ENCODE assay signal across 17 cellular contexts in genomic region chr12:78683031-78683430, GRCh38.
"Had no signal": no experiment of that assay in that cellular context is flagged by ENCODE, and none has a peak within 500 bp of the region (broad histone marks: within the 10 kb centered on the region; RNA-seq: fewer than 3 reads in every experiment).

No MANE protein-coding gene starts in this region.

- H3K4me1 ChIP-seq: esophagus squamous epithelium, heart left ventricle, tibial artery had no signal

- H3K27me3 Mint-ChIP-seq: activated CD4-positive, alpha-beta T cell treated with anti-CD3 and anti-CD28 coated beads, Interleukin-2, amount 10 ng/mL, durations not matched to agents 24 days and 14 days; memory B cell; progenitor cell of endocrine pancreas had no signal

- H3K27ac ChIP-seq: esophagus squamous epithelium, heart left ventricle, tibial artery had no signal

- H3K9me3 ChIP-seq: esophagus squamous epithelium, heart left ventricle, tibial artery had no signal

- H3K9me3 Mint-ChIP-seq: activated CD4-positive, alpha-beta T cell treated with anti-CD3 and anti-CD28 coated beads, Interleukin-2, amount 10 ng/mL, durations not matched to agents 24 days and 14 days; memory B cell had no signal

- H3K4me1 Mint-ChIP-seq: activated CD4-positive, alpha-beta T cell treated with anti-CD3 and anti-CD28 coated beads, Interleukin-2, amount 10 ng/mL, durations not matched to agents 24 days and 14 days; memory B cell had no signal

- DNase-seq: activated CD4-positive, alpha-beta T cell treated with anti-CD3 and anti-CD28 coated beads, Interleukin-2, amount 10 ng/mL, durations not matched to agents 24 days and 14 days; activated CD8-positive, alpha-beta memory T cell treated with anti-CD3 and anti-CD28 coated beads, Interleukin-2, amount 50 U/mL, for 4 hours; activated naive CD4-positive, alpha-beta T cell treated with anti-CD3 and anti-CD28 coated beads for 36 hours; activated T-cell treated with anti-CD3 and anti-CD28 coated beads, Interleukin-2, amount 50 U/mL, for 4 hours; anterior cingulate cortex; cerebellar nuclear complex; effector CD8-positive, alpha-beta T cell; esophagus squamous epithelium; foreskin melanocyte; heart left ventricle; left ventricle myocardium superior; stimulated activated naive CD8-positive, alpha-beta T cell treated with anti-CD3 and anti-CD28 coated beads, Interleukin-15, Interleukin-2, amounts not matched to agents 100 U/mL and 50 U/mL, for 24 hours; substantia nigra; T1000; tibial artery had no signal

- H3K36me3 Mint-ChIP-seq: memory B cell had no signal

- H3K4me3 ChIP-seq: esophagus squamous epithelium, heart left ventricle, tibial artery had no signal

- H3K27ac Mint-ChIP-seq: activated CD4-positive, alpha-beta T cell treated with anti-CD3 and anti-CD28 coated beads, Interleukin-2, amount 10 ng/mL, durations not matched to agents 24 days and 14 days; activated naive CD4-positive, alpha-beta T cell treated with anti-CD3 and anti-CD28 coated beads for 36 hours; memory B cell; progenitor cell of endocrine pancreas had no signal

- H3K4me3 Mint-ChIP-seq: activated CD4-positive, alpha-beta T cell treated with anti-CD3 and anti-CD28 coated beads, Interleukin-2, amount 10 ng/mL, durations not matched to agents 24 days and 14 days; activated naive CD4-positive, alpha-beta T cell treated with anti-CD3 and anti-CD28 coated beads for 36 hours; activated T-cell treated with anti-CD3 and anti-CD28 coated beads, Interleukin-2, amount 50 U/mL, for 4 hours; memory B cell had no signal

- H3K27me3 ChIP-seq: esophagus squamous epithelium, heart left ventricle, tibial artery had no signal

- H3K36me3 ChIP-seq: esophagus squamous epithelium, heart left ventricle, tibial artery had no signal
